ENCODE assay signal across 1 cellular context in the genomic region with DNA sequence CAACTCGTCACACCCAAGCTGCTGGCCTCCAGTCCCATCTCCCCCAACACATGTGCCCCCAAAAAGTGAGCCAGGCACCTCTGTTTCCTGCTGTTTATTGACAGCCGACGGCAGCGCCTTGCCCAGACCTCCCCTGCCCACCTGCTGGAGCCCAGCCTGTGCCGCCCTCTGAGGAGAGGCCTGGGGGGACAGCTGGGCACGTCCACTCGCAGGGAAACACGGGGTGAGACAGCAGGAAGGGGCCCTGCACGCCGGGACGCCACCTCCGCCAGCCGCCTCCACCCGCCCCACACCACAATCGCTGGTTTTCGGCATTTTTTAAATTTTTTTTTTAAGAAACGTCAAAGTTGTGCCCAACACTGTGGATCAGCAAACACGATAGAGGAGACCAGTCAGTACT.
A peak's percentile ranks its signal among the peaks of the same experiment; 100 is the strongest.
TF ChIP-seq lines count a peak whose summit lies in the region.

No MANE protein-coding gene starts in this region.

TF ChIP-seq in K562, 482 proteins besides CTCF, POLR2A, EP300 and RAD21:
- TF ChIP-seq POLR2G (IDR thresholded peaks at IDR 0.05; ENCODE audit: low read depth, low read length) (peak; percentile 61), RBFOX2 (IDR thresholded peaks at IDR 0.05; ENCODE audit: low read depth, low read length) (peak; percentile 4; the same call in 1 of the 2 replicates), PTTG1 (tag; IDR thresholded peaks at IDR 0.05; ENCODE audit: low read depth) (no peak)
